Comparison of ENCODE assay signal across 1 cellular context in genomic region chr1:42952353-42953001, GRCh38.
TF ChIP-seq lines count a peak whose summit lies in the region.

No MANE protein-coding gene starts in this region.

TF ChIP-seq in K562, 482 proteins besides CTCF, POLR2A, EP300 and RAD21 (continued from another document and continues in another):
- TF ChIP-seq ZFP91 (CRISPR knock-in tag; IDR thresholded peaks at IDR 0.05) (no peak), KLF13 (tag; IDR thresholded peaks at IDR 0.05; ENCODE audit: borderline replicate concordance, low read depth) (peak; percentile 53; the same call in 1 of the 2 replicates), HBP1 (CRISPR knock-in tag; IDR thresholded peaks at IDR 0.05) (no peak), PBX2 (CRISPR knock-in tag; IDR thresholded peaks at IDR 0.05; ENCODE audit: low read depth) (no peak), PBX2 (tag; conservative IDR thresholded peaks at IDR 0.05; ENCODE audit: low read depth) (no peak), ZNF431 (CRISPR knock-in tag; IDR thresholded peaks at IDR 0.05) (no peak), NCOA6 (IDR thresholded peaks at IDR 0.05) (no peak), ZNF311 (CRISPR knock-in tag; IDR thresholded peaks at IDR 0.05) (no peak), IRF2 (CRISPR knock-in tag; IDR thresholded peaks at IDR 0.05) (no peak), ZC3H11A (IDR thresholded peaks at IDR 0.05; ENCODE audit: low read depth, low read length) (no peak), ARID3B (CRISPR knock-in tag; IDR thresholded peaks at IDR 0.05; ENCODE audit: borderline replicate concordance) (no peak), NFATC3 (IDR thresholded peaks at IDR 0.05) (no peak), HMG20B (CRISPR knock-in tag; IDR thresholded peaks at IDR 0.05) (no peak), TCF7 (IDR thresholded peaks at IDR 0.05; ENCODE audit: borderline replicate concordance) (peak; percentile 77; the same call in 1 of the 2 replicates), HMGN3 (IDR thresholded peaks at IDR 0.05; ENCODE audit: borderline replicate concordance, extremely low read depth, insufficient read length, low read depth, low read length) (peak; percentile 69), VEZF1 (CRISPR knock-in tag; IDR thresholded peaks at IDR 0.05) (peak; percentile 70), ZEB2 (IDR thresholded peaks at IDR 0.05) (peak; percentile 94), TAF1 (IDR thresholded peaks at IDR 0.05; ENCODE audit: control insufficient read depth, extremely low read depth, insufficient read depth, low read length, severe bottlenecking) (peak; percentile 52), PHTF2 (CRISPR knock-in tag; IDR thresholded peaks at IDR 0.05) (no peak), NELFE (IDR thresholded peaks at IDR 0.05; ENCODE audit: insufficient read depth, insufficient read length) (no peak), PYGO2 (tag; IDR thresholded peaks at IDR 0.05) (no peak), TAL1 (IDR thresholded peaks at IDR 0.05) (peak; percentile 88), NFE2 (IDR thresholded peaks at IDR 0.05; ENCODE audit: low read depth) (no peak), ZNF609 (CRISPR knock-in tag; IDR thresholded peaks at IDR 0.05; ENCODE audit: borderline replicate concordance) (no peak), CEBPG (CRISPR knock-in tag; IDR thresholded peaks at IDR 0.05) (no peak), CEBPG (tag; conservative IDR thresholded peaks at IDR 0.05 in 1 of 2, IDR thresholded peaks at IDR 0.05 in 1 of 2) (no peak), FOXP1 (CRISPR knock-in tag; IDR thresholded peaks at IDR 0.05) (no peak), RFX7 (CRISPR knock-in tag; IDR thresholded peaks at IDR 0.05) (no peak), BCL6 (CRISPR knock-in tag; IDR thresholded peaks at IDR 0.05) (no peak), HOXB6 (CRISPR knock-in tag; IDR thresholded peaks at IDR 0.05; ENCODE audit: borderline replicate concordance) (no peak), JUND (IDR thresholded peaks at IDR 0.05; ENCODE audit: borderline replicate concordance, low read depth, low read length) (peak; percentile 51; the same call in 1 of the 2 replicates), JUND (tag; IDR thresholded peaks at IDR 0.05; ENCODE audit: borderline replicate concordance, low read depth, low read length) (peak; percentile 26; the same call in 1 of the 3 replicates), REST (CRISPR knock-in tag; IDR thresholded peaks at IDR 0.05; ENCODE audit: low read depth) (0 out of 2 replicates have a peak, but pooled peaks have one; percentile 44), CBX5 (IDR thresholded peaks at IDR 0.05; ENCODE audit: borderline replicate concordance, low read depth) (no peak), IFI16 (CRISPR knock-in tag; IDR thresholded peaks at IDR 0.05) (no peak), ZNF507 (tag; conservative IDR thresholded peaks at IDR 0.05) (no peak), BRF2 (IDR thresholded peaks at IDR 0.05; ENCODE audit: borderline replicate concordance, insufficient read depth, insufficient read length) (no peak), GATAD2A (IDR thresholded peaks at IDR 0.05) (0 out of 2 replicates have a peak, but pooled peaks have one; percentile 23), CSDE1 (IDR thresholded peaks at IDR 0.05) (no peak), ZBTB5 (IDR thresholded peaks at IDR 0.05) (no peak), COPS2 (conservative IDR thresholded peaks at IDR 0.05) (no peak), SIN3A (IDR thresholded peaks at IDR 0.05; ENCODE audit: borderline replicate concordance in 2 of 2, control insufficient read depth in 1 of 2, low read depth in 2 of 2, low read length in 2 of 2) (peak; percentile 90 to 97; a peak in 3 of 4 replicates)
